Comparison of ENCODE assay signal across 20 cellular contexts in genomic region chr19:53422551-53422950, GRCh38. TPM values are rescaled to one million over a fixed set of nuclear protein-coding genes. Genes with fewer than 3 reads are reported as not detected.
DNase-seq lines count a peak whose midpoint lies in the region; ATAC-seq and TF ChIP-seq lines count a peak whose summit lies in the region.
"Had no signal": no experiment of that assay in that cellular context is flagged by ENCODE, and none has a peak within 500 bp of the region (broad histone marks: within the 10 kb centered on the region; RNA-seq: fewer than 3 reads in every experiment).

No MANE protein-coding gene starts in this region.

- H3K9me3 ChIP-seq in endodermal cell (ENCODE audit: control insufficient read depth, low read length), result peaks cover 1% of the 10 kb centered on the region

- H3K27me3 Mint-ChIP-seq in endodermal cell (ENCODE audit: insufficient read depth) (no peaks in the 10 kb centered on the region), progenitor cell of endocrine pancreas (no peaks in the 10 kb centered on the region)

- no peak for TF ChIP-seq CTCF in endodermal cell (conservative IDR thresholded peaks at IDR 0.05)
- TF ChIP-seq CTCF in progenitor cell of endocrine pancreas (IDR thresholded peaks at IDR 0.05; ENCODE audit: unreplicated experiment), result no peak

- peaks cover 9% of the 10 kb centered on the region for H3K36me3 Mint-ChIP-seq in endodermal cell (ENCODE audit: low read depth)
- H3K36me3 Mint-ChIP-seq in progenitor cell of endocrine pancreas (ENCODE audit: insufficient read depth), result peaks cover under 1% of the 10 kb centered on the region

- H3K4me1 Mint-ChIP-seq in endodermal cell (peaks cover 40% of the 10 kb centered on the region), progenitor cell of endocrine pancreas (ENCODE audit: low read depth) (peaks cover 36% of the 10 kb centered on the region)

- peaks cover 5% of the 10 kb centered on the region for H3K4me1 ChIP-seq in endodermal cell (ENCODE audit: control insufficient read depth, insufficient read depth, low read length)

- ATAC-seq in HG03196 (IDR thresholded peaks at IDR 0.05; ENCODE audit: unreplicated experiment) (no peak), GM21786 (IDR thresholded peaks at IDR 0.05; ENCODE audit: unreplicated experiment) (no peak)

- no peak overlapping the region for H3K9ac ChIP-seq in endodermal cell (ENCODE audit: extremely low read depth, low read length, poor library complexity, severe bottlenecking)
- H3K9ac ChIP-seq: KMS-11 had no signal

- no peaks in the 10 kb centered on the region for H3K27me3 ChIP-seq in endodermal cell (ENCODE audit: control insufficient read depth, insufficient read depth, low read length, poor library complexity, severe bottlenecking)

- WGBS in endodermal cell (ENCODE audit: insufficient coverage in 1 of 2, insufficient read length in 1 of 2), 2 experiments, result 89 to 100% methylated on average over 2 to 5 of the region's 5 CpGs

- no peaks in the 10 kb centered on the region for H3K36me3 ChIP-seq in endodermal cell (ENCODE audit: control insufficient read depth, insufficient read depth, low read length)

- H3K27ac Mint-ChIP-seq in endodermal cell (peak overlapping the region; percentile 61), progenitor cell of endocrine pancreas (peak overlapping the region; percentile 49)
- H3K27ac Mint-ChIP-seq: CD4-positive, alpha-beta T cell; H9 had no signal

- no peak overlapping the region for H3K27ac ChIP-seq in endodermal cell (ENCODE audit: low read depth, low read length)
- H3K27ac ChIP-seq: KMS-11, PC-9, RWPE1 had no signal

- H3K4me3 Mint-ChIP-seq in endodermal cell (peak overlapping the region; percentile 42), progenitor cell of endocrine pancreas (ENCODE audit: low read depth) (no peak overlapping the region)
- H3K4me3 Mint-ChIP-seq: CD4-positive, alpha-beta T cell had no signal

- DNase-seq in NCI-H748 (lab: John Stamatoyannopoulos, UW; ENCODE audit: unreplicated experiment), result peak; percentile 46
- DNase-seq in NCI-H748 treated with DMSO at 0.1 percent for 48 hours (lab: John Stamatoyannopoulos, UW), result no peak
- peak; percentile 51 for DNase-seq in NCI-H2227 treated with DMSO at 0.1 percent for 48 hours (lab: John Stamatoyannopoulos, UW)
- DNase-seq in endodermal cell, result peak; percentile 47
- no peak for DNase-seq in progenitor cell of endocrine pancreas (ENCODE audit: low spot score, unreplicated experiment)
- DNase-seq in UCSD-AML1 (lab: John Stamatoyannopoulos, UW; ENCODE audit: unreplicated experiment), result no peak
- DNase-seq: Caco-2; CD4-positive, alpha-beta T cell; EL; H9; MV-4-11; NCI-H2081 treated with DMSO at 0.1 percent for 48 hours; NCI-H446 treated with DMSO at 0.1 percent for 48 hours; NCI-H82; PC-9 had no signal

- H3K9me3 Mint-ChIP-seq in endodermal cell, result no peaks in the 10 kb centered on the region
- peaks cover under 1% of the 10 kb centered on the region for H3K9me3 Mint-ChIP-seq in progenitor cell of endocrine pancreas (ENCODE audit: low read depth)

- H3K4me3 ChIP-seq in endodermal cell (ENCODE audit: low read length), result no peak overlapping the region
- H3K4me3 ChIP-seq: PC-9 had no signal

RNA-seq across cellular contexts. Expression of gene ZNF761, which starts 9.2 kb away (rescaled TPM):
- total RNA-seq in endodermal cell, result 10 to 100 TPM; 52.3 to 63.8 TPM
- polyA plus RNA-seq in endodermal cell (2013, experiment 1 of 2), result 17.2 TPM
- 17.8 TPM for polyA plus RNA-seq in endodermal cell (2013, experiment 2 of 2)
- total RNA-seq in progenitor cell of endocrine pancreas, result 59.3 and 65.9 TPM in 2 replicates

RNA-seq across cellular contexts. Expression of gene ZNF765, which starts 27.6 kb away (rescaled TPM):
- 10 to 100 TPM; 30.1 to 35.9 TPM for total RNA-seq in endodermal cell
- 9.0 TPM for polyA plus RNA-seq in endodermal cell (2013, experiment 1 of 2)
- polyA plus RNA-seq in endodermal cell (2013, experiment 2 of 2), result 10.7 TPM
- total RNA-seq in progenitor cell of endocrine pancreas, result 29.8 and 32.9 TPM in 2 replicates

RNA-seq across cellular contexts. Expression of gene ZNF813, which starts 45.0 kb away (rescaled TPM):
- total RNA-seq in endodermal cell (10 to 100 TPM; 38.7 to 58.5 TPM), progenitor cell of endocrine pancreas (16.0 and 16.6 TPM in 2 replicates)
- 15.1 TPM for polyA plus RNA-seq in endodermal cell (2013, experiment 1 of 2)
- polyA plus RNA-seq in endodermal cell (2013, experiment 2 of 2), result 13.5 TPM
- total RNA-seq: HT-29 had no signal

RNA-seq across cellular contexts. Expression of gene ZNF525, which starts 57.0 kb away (rescaled TPM):
- total RNA-seq in endodermal cell, result 10 to 100 TPM; 42.2 to 48.8 TPM
- polyA plus RNA-seq in endodermal cell (2013, experiment 1 of 2), result 7.9 TPM
- polyA plus RNA-seq in endodermal cell (2013, experiment 2 of 2), result 6.6 TPM
- total RNA-seq in progenitor cell of endocrine pancreas, result 24.4 and 27.2 TPM in 2 replicates

Comparison
In these comparisons a context has a peak if more than half of its experiments do, and no peak if none do; other contexts are left out.
1. DNase-seq: peak in NCI-H748 (single experiment), NCI-H2227 treated with DMSO at 0.1 percent for 48 hours (single experiment) and endodermal cell (single experiment); none in NCI-H748 treated with DMSO at 0.1 percent for 48 hours (single experiment), progenitor cell of endocrine pancreas (single experiment) and UCSD-AML1 (single experiment).